18 cellular contexts compared by ENCODE assay signal in the genomic region with DNA sequence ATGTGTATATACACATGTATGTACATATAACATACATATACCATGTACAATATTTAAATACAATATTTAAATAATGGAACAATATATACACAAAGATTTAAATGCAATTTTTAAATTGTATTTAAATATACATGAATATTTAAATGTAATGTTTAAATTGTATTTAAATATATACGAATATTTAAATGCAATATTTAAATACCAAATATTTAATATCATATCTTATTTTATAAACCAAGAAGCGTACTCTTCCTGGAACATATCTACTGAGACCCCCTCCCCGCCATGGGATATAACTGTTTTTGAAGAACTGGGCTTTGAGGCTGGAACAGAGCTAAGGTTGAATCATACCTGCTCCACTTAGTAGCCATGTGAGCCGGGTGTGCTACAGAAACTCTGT. TPM values are rescaled to one million over a fixed set of nuclear protein-coding genes. Genes with fewer than 3 reads are reported as not detected.
"Had no signal": no experiment of that assay in that cellular context is flagged by ENCODE, and none has a peak within 500 bp of the region (broad histone marks: within the 10 kb centered on the region; RNA-seq: fewer than 3 reads in every experiment).

No MANE protein-coding gene starts in this region.

- ATAC-seq: Right ventricle myocardium inferior, SK-N-SH treated with all-trans-retinoic acid at 6 μM for 48 hours had no signal

- H3K4me3 ChIP-seq: SJCRH30 had no signal

- H3K4me1 ChIP-seq: SJCRH30 had no signal

- H3K36me3 ChIP-seq: SJCRH30 had no signal

- H3K27ac ChIP-seq: SJCRH30 had no signal

- DNase-seq: MV-4-11, NCI-H1048, NCI-H1105, NCI-H1436 treated with DMSO at 0.1 percent for 48 hours, NCI-H1694 treated with DMSO at 0.1 percent for 48 hours, NCI-H1930, NCI-H2081, NCI-H2227 treated with DMSO at 0.1 percent for 48 hours, NCI-H524, NCI-H526 treated with DMSO at 0.1 percent for 48 hours, NCI-H748 treated with DMSO at 0.1 percent for 48 hours, SHP77 treated with DMSO at 0.1 percent for 48 hours, SJCRH30 had no signal

- H3K9me3 ChIP-seq: SJCRH30 had no signal

RNA-seq across cellular contexts. Expression of gene RIMBP2, which starts 29.8 kb away (rescaled TPM):
- total RNA-seq: LHCN-M2, MCF 10A, Right ventricle myocardium inferior, RPMI7951, SJCRH30 had no signal
